20 cellular contexts compared by ENCODE assay signal in the genomic region with DNA sequence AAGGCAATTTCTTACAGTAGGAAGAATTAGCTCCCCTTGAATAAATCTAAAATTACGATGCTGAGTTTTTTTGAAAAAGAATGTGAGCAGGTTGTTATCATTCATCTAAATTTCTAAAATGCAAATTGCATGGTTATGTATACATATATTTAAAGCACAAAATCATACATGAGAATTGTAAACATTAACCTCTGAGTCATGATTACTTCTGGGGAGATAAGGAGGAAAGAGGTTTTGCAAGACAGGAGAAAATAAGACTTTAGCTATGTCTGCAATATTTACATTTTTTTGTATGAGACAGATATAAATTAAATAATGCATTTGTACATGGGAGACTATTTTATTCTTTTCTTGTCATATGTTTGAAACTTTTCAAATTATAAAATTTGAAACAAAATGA.
"Had no signal": no experiment of that assay in that cellular context is flagged by ENCODE, and none has a peak within 500 bp of the region (broad histone marks: within the 10 kb centered on the region; RNA-seq: fewer than 3 reads in every experiment).

No MANE protein-coding gene starts in this region.

- H3K27me3 ChIP-seq: SJSA1 had no signal

- H3K4me3 ChIP-seq: SJSA1 had no signal

- FAIRE-seq: RCC 7860 had no signal

- H3K36me3 ChIP-seq: SJSA1 had no signal

- DNase-seq: activated CD4-positive, alpha-beta T cell treated with anti-CD3 and anti-CD28 coated beads for 48 hours; activated CD4-positive, alpha-beta T cell treated with anti-CD3 and anti-CD28 coated beads, Interleukin-2, amount 50 U/mL, for 48 hours; activated CD4-positive, CD25-positive, alpha-beta regulatory T cell treated with anti-CD3 and anti-CD28 coated beads, Interleukin-2, amount 50 U/mL, for 72 hours; activated CD8-positive, alpha-beta memory T cell treated with anti-CD3 and anti-CD28 coated beads, Interleukin-2, amount 10 ng/mL, durations not matched to agents 7 days and 5 days; activated gamma-delta T cell; activated naive CD4-positive, alpha-beta T cell treated with anti-CD3 and anti-CD28 coated beads for 36 hours; activated T-cell treated with anti-CD3 and anti-CD28 coated beads, Interleukin-2, amount 50 U/mL, for 24 hours; anterior cingulate cortex; central memory CD4-positive, alpha-beta T cell; Karpas-422; NCI-H1105 treated with DMSO at 0.1 percent for 48 hours; NCI-H2171; NCI-H2227 treated with DMSO at 0.1 percent for 48 hours; NCI-H526 treated with DMSO at 0.1 percent for 48 hours; NCI-H82; SHP77; T-helper 17 cell; T-helper 9 cell had no signal
